Comparison of ENCODE assay signal across 8 cellular contexts in the genomic region with DNA sequence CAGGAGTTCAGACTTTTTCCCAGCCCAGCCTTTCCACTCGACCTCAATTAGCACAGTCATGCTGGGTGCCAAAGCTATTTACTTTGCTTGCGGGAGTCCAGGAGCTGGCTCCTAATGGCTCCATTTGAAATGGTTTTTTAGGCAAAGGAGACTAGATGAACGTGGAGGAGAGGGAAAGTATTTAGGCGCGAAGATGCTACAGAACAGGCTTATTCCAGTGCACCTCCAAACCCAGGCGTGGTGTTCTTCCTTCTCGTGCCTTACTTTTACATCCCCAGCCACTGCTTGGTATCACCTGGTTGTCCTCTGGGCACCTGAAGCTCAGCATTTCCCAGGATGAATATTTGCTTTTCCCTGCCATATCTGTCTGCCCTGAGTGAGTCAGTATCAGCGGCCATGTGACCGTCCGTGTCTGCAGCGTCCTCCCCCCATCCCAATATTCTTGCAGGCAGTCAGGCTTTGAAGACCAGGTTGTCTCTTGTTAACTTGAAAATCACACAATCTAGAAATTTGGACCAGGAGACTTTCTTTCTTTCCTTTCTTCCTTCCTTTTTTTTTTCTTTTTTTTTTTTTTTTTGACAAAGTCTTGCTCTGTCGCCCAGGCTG.
DNase-seq lines count a peak whose midpoint lies in the region; ATAC-seq and TF ChIP-seq lines count a peak whose summit lies in the region.

No MANE protein-coding gene starts in this region.

- POLR2A ChIA-PET in activated CD4-positive, alpha-beta memory T cell treated with anti-CD3 and anti-CD28 coated beads, Interleukin-2, amount 10 ng/mL, durations not matched to agents 7 days and 5 days (lab: Charles Lee): interaction anchor here (1.1 to 2.5 kb wide), 9 partner anchors 10 to 599 kb away, joined by 4 to 25 read pairs (median 5); a partner anchor contains a TSS

- H3K4me3 ChIP-seq in iPS-18a (ENCODE audit: low read length) (peak overlapping the region; percentile 58), thyroid gland (replicated peaks in 1 of 3) (no peak overlapping the region)

- WGBS in thyroid gland, 2 donors: 74 to 76% methylated on average over 12 of the region's 12 CpGs

- peak overlapping the region; percentile 100 for H3K27ac Mint-ChIP-seq in activated naive CD4-positive, alpha-beta T cell treated with anti-CD3 and anti-CD28 coated beads, Interleukin-2, amount 50 U/mL, for 24 hours
- H3K27ac Mint-ChIP-seq in activated CD4-positive, alpha-beta memory T cell treated with anti-CD3 and anti-CD28 coated beads, Interleukin-2, amount 10 ng/mL, durations not matched to agents 7 days and 5 days: peak overlapping the region; percentile 99

- H3K9me3 Mint-ChIP-seq in activated naive CD4-positive, alpha-beta T cell treated with anti-CD3 and anti-CD28 coated beads, Interleukin-2, amount 50 U/mL, for 24 hours: no peaks in the 10 kb centered on the region
- H3K9me3 Mint-ChIP-seq in activated CD4-positive, alpha-beta memory T cell treated with anti-CD3 and anti-CD28 coated beads, Interleukin-2, amount 10 ng/mL, durations not matched to agents 7 days and 5 days: no peaks in the 10 kb centered on the region

- no peak for ATAC-seq in HG03521 (IDR thresholded peaks at IDR 0.05; ENCODE audit: unreplicated experiment)

- H3K4me1 ChIP-seq in iPS-18a (ENCODE audit: control insufficient read depth, low read depth, low read length): peaks cover 14% of the 10 kb centered on the region
- peaks cover 13 to 19% of the 10 kb centered on the region in 2 donors for H3K4me1 ChIP-seq in thyroid gland

- H3K9ac ChIP-seq in iPS-18a (ENCODE audit: low read length): peak overlapping the region; percentile 21

- intact Hi-C loops in thyroid gland (cut with DNase I): loop anchor here (10.0 kb wide), 2 partner anchors 200 to 300 kb away; a partner anchor contains a TSS

- TF ChIP-seq POLR2A in thyroid gland (IDR thresholded peaks at IDR 0.05): no peak

- CTCF ChIA-PET in activated CD4-positive, alpha-beta memory T cell treated with anti-CD3 and anti-CD28 coated beads, Interleukin-2, amount 10 ng/mL, durations not matched to agents 7 days and 5 days (lab: Charles Lee): interaction anchor here (1.2 to 2.4 kb wide), 5 partner anchors 11 to 588 kb away, joined by 4 to 10 read pairs (median 6); a partner anchor contains a TSS

- H3K27me3 ChIP-seq in iPS-18a (ENCODE audit: control insufficient read depth, insufficient read depth, low read length) (peaks cover 9% of the 10 kb centered on the region), thyroid gland (no peaks in the 10 kb centered on the region)

- no peak overlapping the region for H3K4me3 Mint-ChIP-seq in activated naive CD4-positive, alpha-beta T cell treated with anti-CD3 and anti-CD28 coated beads, Interleukin-2, amount 50 U/mL, for 24 hours
- H3K4me3 Mint-ChIP-seq in activated CD4-positive, alpha-beta memory T cell treated with anti-CD3 and anti-CD28 coated beads, Interleukin-2, amount 10 ng/mL, durations not matched to agents 7 days and 5 days: peak overlapping the region; percentile 39

- H3K27ac ChIP-seq in iPS-18a (ENCODE audit: low read length) (peak overlapping the region; percentile 33), thyroid gland (peak overlapping the region in 2 of 3 donors; percentile 80 to 87)

- TF ChIP-seq CTCF in thyroid gland (IDR thresholded peaks at IDR 0.05) (no peak), GM20000 (IDR thresholded peaks at IDR 0.05; ENCODE audit: extremely low read depth, missing control alignments) (no peak)

- no peak for DNase-seq in activated naive CD4-positive, alpha-beta T cell treated with Interleukin-2 at 50 U/mL for 16 hours
- DNase-seq in activated CD4-positive, alpha-beta memory T cell treated with anti-CD3 and anti-CD28 coated beads, Interleukin-2, amount 10 ng/mL, durations not matched to agents 7 days and 5 days: no peak
- DNase-seq in thyroid gland (no peak), GM20000 (ENCODE audit: low spot score) (no peak)
- no peak for DNase-seq in stimulated activated CD4-positive, alpha-beta T cell treated with anti-CD3 and anti-CD28 coated beads, Interleukin-12 subunit alpha, Interleukin-12 subunit beta, amount 100 ng/mL, for 4 hours

- no peaks in the 10 kb centered on the region for H3K9me3 ChIP-seq in iPS-18a (ENCODE audit: control insufficient read depth, low read depth, low read length)
- H3K9me3 ChIP-seq in thyroid gland: no peaks in the 10 kb centered on the region

- H3K36me3 Mint-ChIP-seq in activated naive CD4-positive, alpha-beta T cell treated with anti-CD3 and anti-CD28 coated beads, Interleukin-2, amount 50 U/mL, for 24 hours: no peaks in the 10 kb centered on the region
- no peaks in the 10 kb centered on the region for H3K36me3 Mint-ChIP-seq in activated CD4-positive, alpha-beta memory T cell treated with anti-CD3 and anti-CD28 coated beads, Interleukin-2, amount 10 ng/mL, durations not matched to agents 7 days and 5 days (ENCODE audit: low read depth)

- peaks cover 30% of the 10 kb centered on the region for H3K4me1 Mint-ChIP-seq in activated naive CD4-positive, alpha-beta T cell treated with anti-CD3 and anti-CD28 coated beads, Interleukin-2, amount 50 U/mL, for 24 hours
- peaks cover 24% of the 10 kb centered on the region for H3K4me1 Mint-ChIP-seq in activated CD4-positive, alpha-beta memory T cell treated with anti-CD3 and anti-CD28 coated beads, Interleukin-2, amount 10 ng/mL, durations not matched to agents 7 days and 5 days

- H3K27me3 Mint-ChIP-seq in activated naive CD4-positive, alpha-beta T cell treated with anti-CD3 and anti-CD28 coated beads, Interleukin-2, amount 50 U/mL, for 24 hours: no peaks in the 10 kb centered on the region
- H3K27me3 Mint-ChIP-seq in activated CD4-positive, alpha-beta memory T cell treated with anti-CD3 and anti-CD28 coated beads, Interleukin-2, amount 10 ng/mL, durations not matched to agents 7 days and 5 days: peaks cover 4% of the 10 kb centered on the region

- H3K36me3 ChIP-seq in iPS-18a (ENCODE audit: control insufficient read depth, low read depth, low read length) (no peaks in the 10 kb centered on the region), thyroid gland (no peaks in the 10 kb centered on the region)
